Comparison of ENCODE assay signal across 10 cellular contexts in the genomic region with DNA sequence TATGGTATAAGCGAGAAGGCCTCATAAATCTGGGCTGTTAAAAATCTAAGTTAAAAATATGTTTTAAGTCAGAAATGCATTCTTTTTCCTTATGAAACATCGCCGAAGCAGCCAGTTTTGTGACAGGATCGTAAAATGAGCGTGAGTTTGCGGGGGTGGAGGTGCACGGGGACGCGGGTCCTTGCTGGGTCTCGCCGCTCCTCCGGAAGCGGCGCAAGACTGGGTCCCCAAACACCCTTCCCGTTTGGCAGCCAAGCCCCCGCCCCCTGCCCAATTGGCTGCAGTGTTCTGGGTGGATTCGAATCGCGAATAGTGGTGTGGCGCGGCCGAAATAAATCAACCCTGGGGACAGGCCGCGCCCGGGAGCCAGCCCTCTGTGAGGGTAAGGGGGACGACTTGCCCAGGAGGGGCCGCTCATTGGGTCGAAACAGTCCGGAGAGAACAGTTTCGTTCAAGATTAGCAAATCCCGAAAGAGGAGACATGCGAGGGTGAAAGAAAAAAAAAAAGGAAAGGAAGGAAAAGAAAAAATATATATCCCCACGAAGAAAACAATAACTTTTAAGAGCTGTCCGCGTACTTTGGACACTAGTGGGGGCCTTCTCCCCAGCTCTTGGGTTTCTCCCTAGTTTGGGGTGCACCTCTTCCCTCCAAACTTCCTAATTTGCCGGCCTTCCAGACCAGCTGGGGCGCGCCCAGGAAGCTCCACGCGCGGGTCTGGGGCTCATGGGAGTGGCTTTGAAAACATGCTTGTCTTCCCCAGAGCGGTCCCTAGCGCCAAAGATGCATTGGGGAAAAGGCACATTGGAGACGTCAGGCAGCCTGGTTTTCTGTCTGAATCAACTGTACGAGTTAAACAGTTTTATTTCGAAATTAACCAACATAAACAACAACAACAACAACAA. TPM values are rescaled to one million over a fixed set of nuclear protein-coding genes. Genes with fewer than 3 reads are reported as not detected.
DNase-seq lines count a peak whose midpoint lies in the region; ATAC-seq lines count a peak whose summit lies in the region.
"Had no signal": no experiment of that assay in that cellular context is flagged by ENCODE, and none has a peak within 500 bp of the region (broad histone marks: within the 10 kb centered on the region; RNA-seq: fewer than 3 reads in every experiment).

No MANE protein-coding gene starts in this region.

- H3K9ac ChIP-seq in mucosa of stomach (ENCODE audit: low read length) = peak overlapping the region; percentile 99

- peaks cover 74% of the 10 kb centered on the region for H3K27me3 Mint-ChIP-seq in activated T-cell treated with anti-CD3 and anti-CD28 coated beads, Interleukin-2, amount 50 U/mL, for 72 hours (ENCODE audit: low read depth)

- H3K9me3 Mint-ChIP-seq in activated T-cell treated with anti-CD3 and anti-CD28 coated beads, Interleukin-2, amount 50 U/mL, for 72 hours = no peaks in the 10 kb centered on the region

- peak overlapping the region; percentile 32 to 34 for H3K4me3 Mint-ChIP-seq in activated T-cell treated with anti-CD3 and anti-CD28 coated beads, Interleukin-2, amount 50 U/mL, for 72 hours

- H3K27ac Mint-ChIP-seq in activated T-cell treated with anti-CD3 and anti-CD28 coated beads, Interleukin-2, amount 50 U/mL, for 72 hours = peak overlapping the region; percentile 28

- intact Hi-C loops in Right ventricle myocardium inferior (cut with DNase I) = loop anchor here (5.0 kb wide), 4 partner anchors 249 to 546 kb away; no protein-coding TSS in a partner anchor

- H3K4me1 Mint-ChIP-seq in activated T-cell treated with anti-CD3 and anti-CD28 coated beads, Interleukin-2, amount 50 U/mL, for 72 hours (ENCODE audit: low read depth) = peaks cover 26% of the 10 kb centered on the region

- H3K4me1 ChIP-seq in mucosa of stomach (ENCODE audit: control insufficient read depth, insufficient read depth, low read length) = peaks cover 7% of the 10 kb centered on the region

- ATAC-seq in activated T-cell treated with anti-CD3 and anti-CD28 coated beads, Interleukin-2, amount 50 U/mL, for 72 hours (replicated peaks in 1 of 2) = no peak
- ATAC-seq in Right ventricle myocardium inferior = peak; percentile 3

- H3K9me3 ChIP-seq in mucosa of stomach (ENCODE audit: control insufficient read depth, low read length) = no peaks in the 10 kb centered on the region

- H3K36me3 ChIP-seq in mucosa of stomach (ENCODE audit: control insufficient read depth, insufficient read depth, low read length) = no peaks in the 10 kb centered on the region

- H3K27me3 ChIP-seq in mucosa of stomach (ENCODE audit: control insufficient read depth, insufficient read depth, low read length) = peaks cover 40% of the 10 kb centered on the region

- peaks cover 0 to 4% of the 10 kb centered on the region in 2 donors for H3K36me3 Mint-ChIP-seq in activated T-cell treated with anti-CD3 and anti-CD28 coated beads, Interleukin-2, amount 50 U/mL, for 72 hours (ENCODE audit: insufficient read depth in 2 of 2)

- DNase-seq in activated T-cell treated with anti-CD3 and anti-CD28 coated beads, Interleukin-2, amount 50 U/mL, for 72 hours = no peak
- DNase-seq in activated T-cell treated with anti-CD3 and anti-CD28 coated beads for 4 hours (no peak), Right ventricle myocardium inferior (ENCODE audit: missing footprints) (peak; percentile 75), ureter (ENCODE audit: low spot score) (peak; percentile 70), NCI-H2107 treated with DMSO at 0.1 percent for 48 hours (lab: John Stamatoyannopoulos, UW; ENCODE audit: unreplicated experiment) (no peak), OCI-M2 (lab: John Stamatoyannopoulos, UW; ENCODE audit: unreplicated experiment) (no peak), NCI-H774 (lab: John Stamatoyannopoulos, UW) (no peak)
- DNase-seq: activated CD4-positive, CD25-positive, alpha-beta regulatory T cell treated with anti-CD3 and anti-CD28 coated beads, Interleukin-2, amount 50 U/mL, for 72 hours; NCI-H1694 had no signal

- peak overlapping the region; percentile 23 for H3K4me3 ChIP-seq in mucosa of stomach (ENCODE audit: low read length)

RNA-seq across cellular contexts. Expression of a gene that starts 3.1 kb away (rescaled TPM):
- total RNA-seq in activated T-cell treated with anti-CD3 and anti-CD28 coated beads, Interleukin-2, amount 50 U/mL, for 72 hours = under 1 TPM; 0.39 to 0.43 TPM
- total RNA-seq in Right ventricle myocardium inferior (56.3 TPM), ureter (12.6 TPM)

Comparison
In these comparisons a context has a peak if more than half of its experiments do, and no peak if none do; other contexts are left out.
1. DNase-seq: peak in Right ventricle myocardium inferior (single experiment) and ureter (single experiment); none in activated T-cell treated with anti-CD3 and anti-CD28 coated beads, Interleukin-2, amount 50 U/mL, for 72 hours (0 of 2), activated T-cell treated with anti-CD3 and anti-CD28 coated beads for 4 hours (single experiment), NCI-H2107 treated with DMSO at 0.1 percent for 48 hours (single experiment), OCI-M2 (single experiment) and NCI-H774 (single experiment).